ENCODE assay signal across 8 cellular contexts in genomic region chrX:115330498-115331138, GRCh38. TPM values are rescaled to one million over a fixed set of nuclear protein-coding genes. Genes with fewer than 3 reads are reported as not detected.
DNase-seq lines count a peak whose midpoint lies in the region; ATAC-seq, FAIRE-seq and TF ChIP-seq lines count a peak whose summit lies in the region.

No MANE protein-coding gene starts in this region.

- no peaks in the 10 kb centered on the region for H3K4me1 Mint-ChIP-seq in activated CD8-positive, alpha-beta T cell treated with anti-CD3 and anti-CD28 coated beads for 36 hours (ENCODE audit: low read depth)

- POLR2A ChIA-PET in activated CD8-positive, alpha-beta T cell treated with anti-CD3 and anti-CD28 coated beads for 36 hours (lab: Charles Lee): no interaction called here

- intact Hi-C loops in activated CD8-positive, alpha-beta T cell treated with anti-CD3 and anti-CD28 coated beads for 36 hours (cut with micrococcal nuclease): loop anchor here (2.0 kb wide), 1 partner anchor 312 kb away; no protein-coding TSS in a partner anchor

- no peaks in the 10 kb centered on the region for H3K36me3 Mint-ChIP-seq in activated CD8-positive, alpha-beta T cell treated with anti-CD3 and anti-CD28 coated beads for 36 hours (ENCODE audit: low read depth)

- no peak overlapping the region for H3K27ac ChIP-seq in right atrium auricular region

- no peaks in the 10 kb centered on the region for H3K27me3 ChIP-seq in right atrium auricular region

- H3K9me3 Mint-ChIP-seq in activated CD8-positive, alpha-beta T cell treated with anti-CD3 and anti-CD28 coated beads for 36 hours: no peaks in the 10 kb centered on the region

- FAIRE-seq in D721Med (lab: Jason Lieb, UNC): no peak

- no peaks in the 10 kb centered on the region for H3K9me3 ChIP-seq in right atrium auricular region

- DNase-seq in D721Med (ENCODE audit: insufficient read length, low spot score): no peak
- DNase-seq in NCI-H146 treated with DMSO at 0.1 percent for 48 hours (lab: John Stamatoyannopoulos, UW; ENCODE audit: unreplicated experiment): peak; percentile 33
- peak; percentile 7 for DNase-seq in activated CD8-positive, alpha-beta T cell treated with anti-CD3 and anti-CD28 coated beads for 36 hours
- no peak for DNase-seq in right atrium auricular region (ENCODE audit: low spot score)
- no peak for DNase-seq in retinal pigment epithelial cell (ENCODE audit: low read depth)

- H3K4me3 ChIP-seq in right atrium auricular region: peak overlapping the region in 1 of 2 donors; percentile 12
- no peak overlapping the region for H3K4me3 ChIP-seq in retinal pigment epithelial cell (ENCODE audit: low read length)

- H3K36me3 ChIP-seq in right atrium auricular region: no peaks in the 10 kb centered on the region

- no peaks in the 10 kb centered on the region for H3K27me3 Mint-ChIP-seq in activated CD8-positive, alpha-beta T cell treated with anti-CD3 and anti-CD28 coated beads for 36 hours

- no peaks in the 10 kb centered on the region for H3K4me1 ChIP-seq in right atrium auricular region

- no peak overlapping the region for H3K27ac Mint-ChIP-seq in activated CD8-positive, alpha-beta T cell treated with anti-CD3 and anti-CD28 coated beads for 36 hours

- ATAC-seq in GM18870 (IDR thresholded peaks at IDR 0.05; ENCODE audit: unreplicated experiment) (peak; percentile 56), HG03378 (IDR thresholded peaks at IDR 0.05; ENCODE audit: unreplicated experiment) (no peak), GM19395 (IDR thresholded peaks at IDR 0.05; ENCODE audit: unreplicated experiment) (no peak)
- ATAC-seq in activated CD8-positive, alpha-beta T cell treated with anti-CD3 and anti-CD28 coated beads for 36 hours: no peak

- peak; percentile 69 for TF ChIP-seq CTCF in D721Med (IDR thresholded peaks at IDR 0.05; ENCODE audit: insufficient read depth, missing control alignments)
- peak; percentile 53 for TF ChIP-seq CTCF in activated CD8-positive, alpha-beta T cell treated with anti-CD3 and anti-CD28 coated beads for 36 hours (IDR thresholded peaks at IDR 0.05)
- peak; percentile 69 to 91 for TF ChIP-seq CTCF in right atrium auricular region (IDR thresholded peaks at IDR 0.05)
- TF ChIP-seq CTCF in retinal pigment epithelial cell (conservative IDR thresholded peaks at IDR 0.05; ENCODE audit: low read depth, low read length): peak; percentile 92

- CTCF ChIA-PET in activated CD8-positive, alpha-beta T cell treated with anti-CD3 and anti-CD28 coated beads for 36 hours (lab: Charles Lee): interaction anchor here (1.1 to 2.6 kb wide), 6 partner anchors 309 to 360 kb away, joined by 3 to 12 read pairs (median 4); no protein-coding TSS in a partner anchor

- no peak overlapping the region for H3K4me3 Mint-ChIP-seq in activated CD8-positive, alpha-beta T cell treated with anti-CD3 and anti-CD28 coated beads for 36 hours

RNA-seq across cellular contexts. Expression of gene LUZP4, which starts 41.1 kb away (rescaled TPM):
- not detected for total RNA-seq in activated CD8-positive, alpha-beta T cell treated with anti-CD3 and anti-CD28 coated beads for 36 hours
- total RNA-seq in right atrium auricular region: not detected

Comparison
In these comparisons a context has a peak if more than half of its experiments do, and no peak if none do; other contexts are left out.
1. DNase-seq: peak in NCI-H146 treated with DMSO at 0.1 percent for 48 hours (single experiment) and activated CD8-positive, alpha-beta T cell treated with anti-CD3 and anti-CD28 coated beads for 36 hours (single experiment); none in D721Med (single experiment), right atrium auricular region (single experiment) and retinal pigment epithelial cell (single experiment).
2. Peak in every context shown above with its lines, with median percentiles within 50 percentile points of each other: CTCF ChIP-seq.